Comparison of ENCODE assay signal across 13 cellular contexts in genomic region chr3:195080125-195080524, GRCh38.
A peak's percentile ranks its signal among the peaks of the same experiment; 100 is the strongest.
DNase-seq lines count a peak whose midpoint lies in the region; ATAC-seq and TF ChIP-seq lines count a peak whose summit lies in the region.
"Had no signal": no experiment of that assay in that cellular context is flagged by ENCODE, and none has a peak within 500 bp of the region (broad histone marks: within the 10 kb centered on the region; RNA-seq: fewer than 3 reads in every experiment).

No MANE protein-coding gene starts in this region.

- no peaks in the 10 kb centered on the region for H3K9me3 Mint-ChIP-seq in CD4-positive, alpha-beta memory T cell
- no peaks in the 10 kb centered on the region for H3K9me3 Mint-ChIP-seq in T-cell
- H3K9me3 Mint-ChIP-seq: CD8-positive, alpha-beta memory T cell; T-helper 1 cell treated with Interleukin-12 subunit alpha and Interleukin-12 subunit beta and Interleukin-4 antibody, amounts not matched to agents 30 μg/mL and 1 μg/mL, for 36 hours had no signal

- peaks cover 0 to 8% (median 1%) of the 10 kb centered on the region in 4 donors for H3K4me1 Mint-ChIP-seq in CD4-positive, alpha-beta memory T cell
- peaks cover 0 to 7% (median 6%) of the 10 kb centered on the region in 3 donors for H3K4me1 Mint-ChIP-seq in T-cell
- H3K4me1 Mint-ChIP-seq: CD8-positive, alpha-beta memory T cell had no signal

- no peaks in the 10 kb centered on the region for H3K9me3 ChIP-seq in CD4-positive, alpha-beta memory T cell (ENCODE audit: control insufficient read depth in 1 of 2, low read length in 2 of 2)

- no peak overlapping the region for H3K4me3 ChIP-seq in CD4-positive, alpha-beta memory T cell (ENCODE audit: low read length in 2 of 2)

- DNase-seq in GM10266 (ENCODE audit: extremely low spot score) (peak; percentile 64), NCI-H2107 (lab: John Stamatoyannopoulos, UW) (peak; percentile 76), glomerular visceral epithelial cell (ENCODE audit: extremely low spot score) (peak; percentile 70), retina (peak; percentile 12), NCI-H226 (no peak), T-cell (no peak), amniotic stem cell (lab: John Stamatoyannopoulos, UW) (no peak)
- DNase-seq in CD4-positive, alpha-beta memory T cell = no peak
- DNase-seq: activated CD4-positive, alpha-beta T cell treated with anti-CD3 and anti-CD28 coated beads, Interleukin-2, amount 50 U/mL, for 1 hour; activated effector memory CD4-positive, alpha-beta T cell treated with anti-CD3 and anti-CD28 coated beads, Interleukin-2, amount 50 U/mL, for 16 hours; CD8-positive, alpha-beta memory T cell had no signal

- no peak for TF ChIP-seq CTCF in GM10266 (IDR thresholded peaks at IDR 0.05; ENCODE audit: control insufficient read depth, insufficient read depth, low read depth, missing control alignments)

- H3K27me3 ChIP-seq in CD4-positive, alpha-beta memory T cell (ENCODE audit: insufficient read depth, low read length) = no peaks in the 10 kb centered on the region

- H3K27me3 Mint-ChIP-seq in CD4-positive, alpha-beta memory T cell = no peaks in the 10 kb centered on the region
- H3K27me3 Mint-ChIP-seq in T-cell = no peaks in the 10 kb centered on the region

- no peak overlapping the region for H3K27ac ChIP-seq in CD4-positive, alpha-beta memory T cell (ENCODE audit: low read depth, low read length)
- H3K27ac ChIP-seq: epithelial cell of prostate had no signal

- H3K36me3 Mint-ChIP-seq in CD4-positive, alpha-beta memory T cell = peaks cover 0 to 3% of the 10 kb centered on the region in 2 donors
- H3K36me3 Mint-ChIP-seq in T-cell = no peaks in the 10 kb centered on the region

- POLR2A ChIA-PET in CD4-positive, alpha-beta memory T cell (lab: Charles Lee; ENCODE audit: partially characterized antibody) = no interaction called here
- POLR2A ChIA-PET in T-cell (lab: Charles Lee) = no interaction called here

- no peaks in the 10 kb centered on the region for H3K36me3 ChIP-seq in CD4-positive, alpha-beta memory T cell (ENCODE audit: insufficient read depth, low read length)

- intact Hi-C loops in CD4-positive, alpha-beta memory T cell (cut with micrococcal nuclease) = no loop called here

- no peak overlapping the region for H3K4me3 Mint-ChIP-seq in CD4-positive, alpha-beta memory T cell
- no peak overlapping the region for H3K4me3 Mint-ChIP-seq in T-cell
- H3K4me3 Mint-ChIP-seq: CD8-positive, alpha-beta memory T cell; T-helper 1 cell treated with Interleukin-12 subunit alpha and Interleukin-12 subunit beta and Interleukin-4 antibody, amounts not matched to agents 30 μg/mL and 1 μg/mL, for 36 hours had no signal

- ATAC-seq in T-cell (replicated peaks in 1 of 4) = no peak

- CTCF ChIA-PET in CD4-positive, alpha-beta memory T cell (lab: Charles Lee; ENCODE audit: partially characterized antibody) = no interaction called here
- CTCF ChIA-PET in T-cell (lab: Charles Lee) = no interaction called here

- H3K4me1 ChIP-seq in CD4-positive, alpha-beta memory T cell (ENCODE audit: insufficient read depth, low read length) = no peaks in the 10 kb centered on the region

- H3K27ac Mint-ChIP-seq in CD4-positive, alpha-beta memory T cell = peak overlapping the region in 2 of 7 donors; percentile 64 to 74
- no peak overlapping the region for H3K27ac Mint-ChIP-seq in T-cell
- H3K27ac Mint-ChIP-seq: T-helper 1 cell treated with Interleukin-12 subunit alpha and Interleukin-12 subunit beta and Interleukin-4 antibody, amounts not matched to agents 30 μg/mL and 1 μg/mL, for 36 hours had no signal

Comparison
In these comparisons a context has a peak if more than half of its experiments do, and no peak if none do; other contexts are left out.
1. DNase-seq: peak in GM10266 (single experiment), NCI-H2107 (single experiment), glomerular visceral epithelial cell (single experiment) and retina (single experiment); none in NCI-H226 (single experiment), CD4-positive, alpha-beta memory T cell (0 of 5), T-cell (0 of 34) and amniotic stem cell (single experiment).